9 cellular contexts compared by ENCODE assay signal in the genomic region with DNA sequence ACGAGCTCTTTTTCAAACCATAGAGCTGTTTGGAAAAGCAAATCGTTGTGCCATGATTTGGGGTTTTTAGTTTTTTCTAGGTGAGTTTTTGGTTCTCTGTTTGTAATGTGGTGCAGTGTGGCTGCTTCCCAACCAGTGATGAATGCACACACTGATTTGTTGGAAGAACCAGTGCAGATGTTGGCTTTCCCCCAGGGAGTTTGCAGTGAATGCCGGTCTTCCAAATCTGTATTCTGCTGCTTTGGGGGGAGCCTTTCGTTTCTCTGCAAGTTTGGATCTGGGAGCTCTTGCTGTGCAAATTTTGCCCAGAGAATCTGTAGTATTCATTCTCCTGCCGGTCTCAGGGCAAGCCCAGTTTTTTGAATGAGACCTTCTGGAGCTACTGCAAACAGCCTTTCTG. TPM values are rescaled to one million over a fixed set of nuclear protein-coding genes. Genes with fewer than 3 reads are reported as not detected.
DNase-seq lines count a peak whose midpoint lies in the region; ATAC-seq and TF ChIP-seq lines count a peak whose summit lies in the region.
"Had no signal": no experiment of that assay in that cellular context is flagged by ENCODE, and none has a peak within 500 bp of the region (broad histone marks: within the 10 kb centered on the region; RNA-seq: fewer than 3 reads in every experiment).

No MANE protein-coding gene starts in this region.

- peaks cover 3% of the 10 kb centered on the region for H3K36me3 ChIP-seq in thymus (ENCODE audit: control insufficient read depth, insufficient read depth)

- H3K27me3 Mint-ChIP-seq in activated naive CD4-positive, alpha-beta T cell treated with anti-CD3 and anti-CD28 coated beads, Interleukin-2, amount 10 ng/mL, durations not matched to agents 7 days and 5 days = no peaks in the 10 kb centered on the region
- H3K27me3 Mint-ChIP-seq in activated naive CD8-positive, alpha-beta T cell treated with anti-CD3 and anti-CD28 coated beads, Interleukin-2, amount 10 ng/mL, durations not matched to agents 7 days and 5 days = no peaks in the 10 kb centered on the region

- no peak overlapping the region for H3K4me3 ChIP-seq in thymus (ENCODE audit: low read length)
- H3K4me3 ChIP-seq in foreskin fibroblast (ENCODE audit: low read depth in 1 of 2, low read length in 2 of 2) = no peak overlapping the region

- no peaks in the 10 kb centered on the region for H3K9me3 Mint-ChIP-seq in activated naive CD4-positive, alpha-beta T cell treated with anti-CD3 and anti-CD28 coated beads, Interleukin-2, amount 10 ng/mL, durations not matched to agents 7 days and 5 days
- H3K9me3 Mint-ChIP-seq in activated naive CD8-positive, alpha-beta T cell treated with anti-CD3 and anti-CD28 coated beads, Interleukin-2, amount 10 ng/mL, durations not matched to agents 7 days and 5 days = no peaks in the 10 kb centered on the region

- peaks cover 35% of the 10 kb centered on the region for H3K4me1 ChIP-seq in thymus (ENCODE audit: control insufficient read depth, insufficient read depth, low read length)

- H3K4me3 Mint-ChIP-seq in activated naive CD4-positive, alpha-beta T cell treated with anti-CD3 and anti-CD28 coated beads, Interleukin-2, amount 10 ng/mL, durations not matched to agents 7 days and 5 days = no peak overlapping the region
- H3K4me3 Mint-ChIP-seq in activated naive CD8-positive, alpha-beta T cell treated with anti-CD3 and anti-CD28 coated beads, Interleukin-2, amount 10 ng/mL, durations not matched to agents 7 days and 5 days = no peak overlapping the region

- ATAC-seq in activated naive CD8-positive, alpha-beta T cell treated with anti-CD3 and anti-CD28 coated beads, Interleukin-2, amount 10 ng/mL, durations not matched to agents 7 days and 5 days (ENCODE audit: low read depth) = no peak
- no peak for ATAC-seq in GM19395 (IDR thresholded peaks at IDR 0.05; ENCODE audit: unreplicated experiment)
- ATAC-seq in GM19452 (IDR thresholded peaks at IDR 0.05; ENCODE audit: unreplicated experiment) = no peak

- H3K4me1 Mint-ChIP-seq in activated naive CD4-positive, alpha-beta T cell treated with anti-CD3 and anti-CD28 coated beads, Interleukin-2, amount 10 ng/mL, durations not matched to agents 7 days and 5 days = peaks cover 92% of the 10 kb centered on the region
- peaks cover 69% of the 10 kb centered on the region for H3K4me1 Mint-ChIP-seq in activated naive CD8-positive, alpha-beta T cell treated with anti-CD3 and anti-CD28 coated beads, Interleukin-2, amount 10 ng/mL, durations not matched to agents 7 days and 5 days

- DNase-seq in activated naive CD4-positive, alpha-beta T cell treated with anti-CD3 and anti-CD28 coated beads, Interleukin-2, amount 10 ng/mL, durations not matched to agents 7 days and 5 days = no peak
- no peak for DNase-seq in activated naive CD4-positive, alpha-beta T cell (lab: John Stamatoyannopoulos, UW)
- DNase-seq in activated naive CD8-positive, alpha-beta T cell treated with anti-CD3 and anti-CD28 coated beads, Interleukin-2, amount 10 ng/mL, durations not matched to agents 7 days and 5 days = no peak
- peak; percentile 28 for DNase-seq in inferior parietal cortex (ENCODE audit: extremely low spot score)
- DNase-seq in foreskin fibroblast = no peak
- DNase-seq: NCI-H2081 had no signal

- no peaks in the 10 kb centered on the region for H3K9me3 ChIP-seq in thymus (ENCODE audit: control insufficient read depth)

- peak overlapping the region; percentile 62 for H3K27ac Mint-ChIP-seq in activated naive CD4-positive, alpha-beta T cell treated with anti-CD3 and anti-CD28 coated beads, Interleukin-2, amount 10 ng/mL, durations not matched to agents 7 days and 5 days
- peak overlapping the region; percentile 14 for H3K27ac Mint-ChIP-seq in activated naive CD8-positive, alpha-beta T cell treated with anti-CD3 and anti-CD28 coated beads, Interleukin-2, amount 10 ng/mL, durations not matched to agents 7 days and 5 days

- no peaks in the 10 kb centered on the region for H3K27me3 ChIP-seq in thymus (ENCODE audit: control insufficient read depth, insufficient read depth)

- POLR2A ChIA-PET in activated naive CD8-positive, alpha-beta T cell treated with anti-CD3 and anti-CD28 coated beads, Interleukin-2, amount 10 ng/mL, durations not matched to agents 7 days and 5 days (lab: Charles Lee) = interaction anchor here (0.9 to 4.5 kb wide), 2 partner anchors 11 to 13 kb away, joined by 4 to 23 read pairs; no protein-coding TSS in a partner anchor

- no peak for TF ChIP-seq CTCF in foreskin fibroblast (IDR thresholded peaks at IDR 0.05; ENCODE audit: low read depth, low read length)

- H3K27ac ChIP-seq in thymus (ENCODE audit: low read depth) = peak overlapping the region; percentile 2

- CTCF ChIA-PET in activated naive CD4-positive, alpha-beta T cell treated with anti-CD3 and anti-CD28 coated beads, Interleukin-2, amount 10 ng/mL, durations not matched to agents 7 days and 5 days (lab: Charles Lee) = interaction anchor here (0.6 to 2.2 kb wide), 5 partner anchors 12 to 196 kb away, joined by 3 to 8 read pairs (median 5); no protein-coding TSS in a partner anchor

- 89% methylated on average over 5 of the region's 5 CpGs for WGBS in thymus

- H3K36me3 Mint-ChIP-seq in activated naive CD4-positive, alpha-beta T cell treated with anti-CD3 and anti-CD28 coated beads, Interleukin-2, amount 10 ng/mL, durations not matched to agents 7 days and 5 days = peaks cover 32% of the 10 kb centered on the region
- peaks cover 3% of the 10 kb centered on the region for H3K36me3 Mint-ChIP-seq in activated naive CD8-positive, alpha-beta T cell treated with anti-CD3 and anti-CD28 coated beads, Interleukin-2, amount 10 ng/mL, durations not matched to agents 7 days and 5 days

RNA-seq across cellular contexts. Expression of a gene that starts 14.5 kb away (rescaled TPM):
- total RNA-seq in activated naive CD8-positive, alpha-beta T cell treated with anti-CD3 and anti-CD28 coated beads, Interleukin-2, amount 10 ng/mL, durations not matched to agents 7 days and 5 days = 10 to 100 TPM; 73.3 to 78.2 TPM
- 36.0 TPM for polyA plus RNA-seq in thymus
